ENCODE assay signal across 38 cellular contexts in genomic region chr10:113025487-113025886, GRCh38.
"Had no signal": no experiment of that assay in that cellular context is flagged by ENCODE, and none has a peak within 500 bp of the region (broad histone marks: within the 10 kb centered on the region; RNA-seq: fewer than 3 reads in every experiment).

No MANE protein-coding gene starts in this region.

- H3K4me3 ChIP-seq: adrenal gland, body of pancreas, breast epithelium had no signal

- H3K4me1 Mint-ChIP-seq: activated CD4-positive, alpha-beta T cell treated with anti-CD3 and anti-CD28 coated beads for 36 hours; activated CD4-positive, alpha-beta T cell treated with anti-CD3 and anti-CD28 coated beads, Interleukin-2, amount 10 ng/mL, durations not matched to agents 24 days and 14 days had no signal

- FAIRE-seq: astrocyte, TTC549 had no signal

- H3K36me3 Mint-ChIP-seq: activated naive CD4-positive, alpha-beta T cell treated with anti-CD3 and anti-CD28 coated beads, Interleukin-2, amount 50 U/mL, for 72 hours had no signal

- ATAC-seq: activated CD4-positive, alpha-beta T cell treated with anti-CD3 and anti-CD28 coated beads for 36 hours; activated CD4-positive, CD25-positive, alpha-beta regulatory T cell treated with anti-CD3 and anti-CD28 coated beads, Interleukin-2, amount 50 U/mL, for 24 hours; activated CD8-positive, alpha-beta T cell treated with anti-CD3 and anti-CD28 coated beads for 36 hours; activated naive CD4-positive, alpha-beta T cell treated with anti-CD3 and anti-CD28 coated beads, Interleukin-2, amount 50 U/mL, for 72 hours; activated T-cell treated with anti-CD3 and anti-CD28 coated beads, Interleukin-2, amount 50 U/mL, for 4 hours; activated T-cell treated with anti-CD3 and anti-CD28 coated beads, Interleukin-2, amount 50 U/mL, for 72 hours; activated T-helper 17 cell treated with anti-CD3 and anti-CD28 coated beads, Interleukin-2, amount 50 U/mL, for 72 hours; body of pancreas had no signal

- H3K4me3 Mint-ChIP-seq: activated CD4-positive, alpha-beta memory T cell treated with anti-CD3 and anti-CD28 coated beads for 36 hours; activated CD4-positive, alpha-beta T cell treated with anti-CD3 and anti-CD28 coated beads for 36 hours; activated CD4-positive, alpha-beta T cell treated with anti-CD3 and anti-CD28 coated beads, Interleukin-2, amount 10 ng/mL, durations not matched to agents 24 days and 14 days; activated CD8-positive, alpha-beta T cell treated with anti-CD3 and anti-CD28 coated beads for 36 hours; activated naive CD4-positive, alpha-beta T cell treated with anti-CD3 and anti-CD28 coated beads for 36 hours; activated naive CD8-positive, alpha-beta T cell treated with anti-CD3 and anti-CD28 coated beads for 36 hours; activated T-cell treated with anti-CD3 and anti-CD28 coated beads, Interleukin-2, amount 50 U/mL, for 4 hours; activated T-cell treated with anti-CD3 and anti-CD28 coated beads, Interleukin-2, amount 50 U/mL, for 72 hours; activated T-helper 1 cell treated with anti-CD3 and anti-CD28 coated beads, Interleukin-12 subunit alpha, Interleukin-12 subunit beta, Interleukin-2, Interleukin-4 antibody, amounts not matched to agents 30 ng/mL and 10 ng/mL and 1 ng/mL, durations not matched to agents 14 hours and 24 hours and 36 hours; activated T-helper 17 cell treated with anti-CD3 and anti-CD28 coated beads, Interleukin-2, amount 50 U/mL, for 72 hours; T-helper 1 cell treated with Interleukin-12 subunit alpha and Interleukin-12 subunit beta and Interleukin-4 antibody, amounts not matched to agents 30 μg/mL and 1 μg/mL, for 36 hours; T-helper 2 cell treated with Interferon-gamma antibody and Interleukin-4, amounts not matched to agents 5 μg/mL and 100 μg/mL, for 36 hours had no signal

- H3K9me3 ChIP-seq: adrenal gland, body of pancreas, breast epithelium had no signal

- H3K27ac Mint-ChIP-seq: activated CD4-positive, alpha-beta memory T cell treated with anti-CD3 and anti-CD28 coated beads for 36 hours; activated CD4-positive, alpha-beta T cell treated with anti-CD3 and anti-CD28 coated beads for 36 hours; activated CD4-positive, alpha-beta T cell treated with anti-CD3 and anti-CD28 coated beads, Interleukin-2, amount 10 ng/mL, durations not matched to agents 24 days and 14 days; activated CD8-positive, alpha-beta T cell treated with anti-CD3 and anti-CD28 coated beads for 36 hours; activated naive CD4-positive, alpha-beta T cell treated with anti-CD3 and anti-CD28 coated beads for 36 hours; activated naive CD4-positive, alpha-beta T cell treated with anti-CD3 and anti-CD28 coated beads, Interleukin-2, amount 50 U/mL, for 72 hours; activated naive CD8-positive, alpha-beta T cell treated with anti-CD3 and anti-CD28 coated beads for 36 hours; activated T-cell treated with anti-CD3 and anti-CD28 coated beads, Interleukin-2, amount 50 U/mL, for 72 hours; activated T-helper 1 cell treated with anti-CD3 and anti-CD28 coated beads, Interleukin-12 subunit alpha, Interleukin-12 subunit beta, Interleukin-2, Interleukin-4 antibody, amounts not matched to agents 30 ng/mL and 10 ng/mL and 1 ng/mL, durations not matched to agents 14 hours and 24 hours and 36 hours; activated T-helper 17 cell treated with anti-CD3 and anti-CD28 coated beads, Interleukin-2, amount 50 U/mL, for 72 hours; T-helper 1 cell treated with Interleukin-12 subunit alpha and Interleukin-12 subunit beta and Interleukin-4 antibody, amounts not matched to agents 30 μg/mL and 1 μg/mL, for 36 hours; T-helper 2 cell treated with Interferon-gamma antibody and Interleukin-4, amounts not matched to agents 5 μg/mL and 100 μg/mL, for 36 hours had no signal

- H3K27me3 ChIP-seq: adrenal gland, body of pancreas, brain microvascular endothelial cell, breast epithelium had no signal

- H3K36me3 ChIP-seq: adrenal gland, brain microvascular endothelial cell, breast epithelium had no signal

- H3K27ac ChIP-seq: adrenal gland, body of pancreas, brain microvascular endothelial cell, VCaP had no signal

- H3K9me3 Mint-ChIP-seq: activated CD4-positive, alpha-beta memory T cell treated with anti-CD3 and anti-CD28 coated beads for 36 hours; activated CD4-positive, alpha-beta T cell treated with anti-CD3 and anti-CD28 coated beads, Interleukin-2, amount 10 ng/mL, durations not matched to agents 24 days and 14 days; activated CD8-positive, alpha-beta T cell treated with anti-CD3 and anti-CD28 coated beads for 36 hours; activated naive CD4-positive, alpha-beta T cell treated with anti-CD3 and anti-CD28 coated beads for 36 hours; activated naive CD4-positive, alpha-beta T cell treated with anti-CD3 and anti-CD28 coated beads, Interleukin-2, amount 50 U/mL, for 72 hours; activated naive CD8-positive, alpha-beta T cell treated with anti-CD3 and anti-CD28 coated beads for 36 hours; activated T-cell treated with anti-CD3 and anti-CD28 coated beads, Interleukin-2, amount 50 U/mL, for 4 hours; activated T-cell treated with anti-CD3 and anti-CD28 coated beads, Interleukin-2, amount 50 U/mL, for 72 hours; activated T-helper 1 cell treated with anti-CD3 and anti-CD28 coated beads, Interleukin-12 subunit alpha, Interleukin-12 subunit beta, Interleukin-2, Interleukin-4 antibody, amounts not matched to agents 30 ng/mL and 10 ng/mL and 1 ng/mL, durations not matched to agents 14 hours and 24 hours and 36 hours; activated T-helper 17 cell treated with anti-CD3 and anti-CD28 coated beads, Interleukin-2, amount 50 U/mL, for 72 hours; T-helper 1 cell treated with Interleukin-12 subunit alpha and Interleukin-12 subunit beta and Interleukin-4 antibody, amounts not matched to agents 30 μg/mL and 1 μg/mL, for 36 hours; T-helper 2 cell treated with Interferon-gamma antibody and Interleukin-4, amounts not matched to agents 5 μg/mL and 100 μg/mL, for 36 hours had no signal

- DNase-seq: activated CD4-positive, alpha-beta memory T cell treated with anti-CD3 and anti-CD28 coated beads for 36 hours; activated CD4-positive, alpha-beta T cell treated with anti-CD3 and anti-CD28 coated beads for 1 hour; activated CD4-positive, alpha-beta T cell treated with anti-CD3 and anti-CD28 coated beads for 36 hours; activated CD4-positive, alpha-beta T cell treated with anti-CD3 and anti-CD28 coated beads, Interleukin-2, amount 10 ng/mL, durations not matched to agents 24 days and 14 days; activated CD4-positive, alpha-beta T cell treated with anti-CD3 and anti-CD28 coated beads, Interleukin-2, amount 50 U/mL, for 1 hour; activated CD4-positive, alpha-beta T cell treated with anti-CD3 and anti-CD28 coated beads, Interleukin-2, amount 50 U/mL, for 4 hours; activated CD4-positive, CD25-positive, alpha-beta regulatory T cell; activated CD8-positive, alpha-beta memory T cell treated with anti-CD3 and anti-CD28 coated beads, Interleukin-2, amount 50 U/mL, for 4 hours; activated CD8-positive, alpha-beta T cell treated with anti-CD3 and anti-CD28 coated beads for 36 hours; activated effector memory CD4-positive, alpha-beta T cell treated with anti-CD3 and anti-CD28 coated beads, Interleukin-2, amount 50 U/mL, for 16 hours; activated gamma-delta T cell treated with Interleukin-2 at 50 U/mL for 16 hours; activated naive CD4-positive, alpha-beta T cell; activated naive CD4-positive, alpha-beta T cell treated with anti-CD3 and anti-CD28 coated beads for 36 hours; activated naive CD4-positive, alpha-beta T cell treated with anti-CD3 and anti-CD28 coated beads, Interleukin-2, amount 50 U/mL, for 16 hours; activated naive CD8-positive, alpha-beta T cell treated with anti-CD3 and anti-CD28 coated beads for 36 hours; activated T-cell treated with anti-CD3 and anti-CD28 coated beads for 4 hours; activated T-cell treated with anti-CD3 and anti-CD28 coated beads, Interleukin-2, amount 50 U/mL, for 1 hour; activated T-cell treated with anti-CD3 and anti-CD28 coated beads, Interleukin-2, amount 50 U/mL, for 4 hours; activated T-cell treated with anti-CD3 and anti-CD28 coated beads, Interleukin-2, amount 50 U/mL, for 72 hours; adrenal gland; amniotic stem cell; aorta; body of pancreas; brain microvascular endothelial cell; central memory CD4-positive, alpha-beta T cell; T-helper 1 cell; T-helper 2 cell; T-helper 9 cell had no signal
